ENCODE assay signal across 9 cellular contexts in genomic region chr7:133742709-133743538, GRCh38.
DNase-seq lines count a peak whose midpoint lies in the region; ATAC-seq and TF ChIP-seq lines count a peak whose summit lies in the region.
"Had no signal": no experiment of that assay in that cellular context is flagged by ENCODE, and none has a peak within 500 bp of the region (broad histone marks: within the 10 kb centered on the region; RNA-seq: fewer than 3 reads in every experiment).

No MANE protein-coding gene starts in this region.

- no peak overlapping the region for H2AFZ ChIP-seq in smooth muscle cell (ENCODE audit: low read depth)

- H3K27ac Mint-ChIP-seq in endodermal cell, result no peak overlapping the region

- H3K4me3 ChIP-seq in endodermal cell (ENCODE audit: low read length) (no peak overlapping the region), smooth muscle cell (no peak overlapping the region), psoas muscle (no peak overlapping the region)

- TF ChIP-seq CTCF in endodermal cell (conservative IDR thresholded peaks at IDR 0.05), result peak; percentile 81
- peak; percentile 43 for TF ChIP-seq CTCF in smooth muscle cell (IDR thresholded peaks at IDR 0.05; ENCODE audit: borderline replicate concordance, insufficient read depth, poor library complexity, severe bottlenecking)
- no peak for TF ChIP-seq CTCF in psoas muscle (IDR thresholded peaks at IDR 0.05)

- H3K9ac ChIP-seq in endodermal cell (ENCODE audit: extremely low read depth, low read length, poor library complexity, severe bottlenecking), result no peak overlapping the region
- H3K9ac ChIP-seq in smooth muscle cell (ENCODE audit: low read depth), result no peak overlapping the region

- H3K4me1 ChIP-seq in endodermal cell (ENCODE audit: control insufficient read depth, insufficient read depth, low read length) (peaks cover 10% of the 10 kb centered on the region), smooth muscle cell (ENCODE audit: low read depth) (no peaks in the 10 kb centered on the region), psoas muscle (no peaks in the 10 kb centered on the region)

- no peaks in the 10 kb centered on the region for H3F3A ChIP-seq in smooth muscle cell (ENCODE audit: low read depth)

- H3K27me3 ChIP-seq in endodermal cell (ENCODE audit: control insufficient read depth, insufficient read depth, low read length, poor library complexity, severe bottlenecking) (no peaks in the 10 kb centered on the region), smooth muscle cell (ENCODE audit: low read depth) (no peaks in the 10 kb centered on the region), psoas muscle (ENCODE audit: insufficient read depth in 3 of 3, low read length in 2 of 3) (no peaks in the 10 kb centered on the region)

- no peak overlapping the region for H3K27ac ChIP-seq in endodermal cell (ENCODE audit: low read depth, low read length)
- no peak overlapping the region for H3K27ac ChIP-seq in smooth muscle cell (ENCODE audit: low read depth)
- H3K27ac ChIP-seq in psoas muscle, result no peak overlapping the region

- peaks cover 27% of the 10 kb centered on the region for H3K4me1 Mint-ChIP-seq in endodermal cell

- no peaks in the 10 kb centered on the region for H3K9me3 Mint-ChIP-seq in endodermal cell

- ATAC-seq in GM19351 (IDR thresholded peaks at IDR 0.05; ENCODE audit: unreplicated experiment), result no peak
- no peak for ATAC-seq in psoas muscle

- H3K79me2 ChIP-seq in smooth muscle cell (ENCODE audit: low read depth), result no peaks in the 10 kb centered on the region

- 74 to 94% methylated on average over 2 to 5 of the region's 6 CpGs for WGBS in endodermal cell (ENCODE audit: insufficient coverage in 1 of 2, insufficient read length in 1 of 2), 2 experiments
- WGBS in smooth muscle cell (ENCODE audit: low lambda C conversion rate), result 75% methylated on average over 6 of the region's 6 CpGs
- WGBS in psoas muscle, 3 donors, result 75 to 81% (median 80%) methylated on average over 6 of the region's 6 CpGs

- H3K36me3 ChIP-seq in endodermal cell (ENCODE audit: control insufficient read depth, insufficient read depth, low read length), result no peaks in the 10 kb centered on the region
- no peaks in the 10 kb centered on the region for H3K36me3 ChIP-seq in smooth muscle cell (ENCODE audit: low read depth)
- no peaks in the 10 kb centered on the region for H3K36me3 ChIP-seq in psoas muscle (ENCODE audit: insufficient read depth in 1 of 2, low read depth in 1 of 2)

- H3K4me3 Mint-ChIP-seq in endodermal cell, result no peak overlapping the region

- no peak overlapping the region for H3K4me2 ChIP-seq in smooth muscle cell

- H3K36me3 Mint-ChIP-seq in endodermal cell (ENCODE audit: low read depth), result no peaks in the 10 kb centered on the region

- H3K9me3 ChIP-seq in endodermal cell (ENCODE audit: control insufficient read depth, low read length) (no peaks in the 10 kb centered on the region), smooth muscle cell (replicated peaks; ENCODE audit: low read depth) (no peaks in the 10 kb centered on the region), psoas muscle (no peaks in the 10 kb centered on the region)

- H3K27me3 Mint-ChIP-seq in endodermal cell (ENCODE audit: insufficient read depth), result no peaks in the 10 kb centered on the region

- peaks cover 7% of the 10 kb centered on the region for H4K20me1 ChIP-seq in smooth muscle cell (ENCODE audit: low read depth)

- DNase-seq in DMS53 (lab: John Stamatoyannopoulos, UW), result peak; percentile 37
- DNase-seq in DMS53 treated with DMSO at 0.1 percent for 48 hours (lab: John Stamatoyannopoulos, UW; ENCODE audit: unreplicated experiment), result no peak
- DNase-seq in NCI-H69 (lab: John Stamatoyannopoulos, UW), result peak; percentile 75
- peak; percentile 60 for DNase-seq in endodermal cell
- DNase-seq in smooth muscle cell (lab: John Stamatoyannopoulos, UW; ENCODE audit: unreplicated experiment), result no peak
- DNase-seq in psoas muscle, result no peak
- no peak for DNase-seq in putamen (ENCODE audit: low spot score)
- DNase-seq: NCI-H510A had no signal

- intact Hi-C loops in psoas muscle (cut with DNase I), result no loop called here

Comparison
In these comparisons a context has a peak if more than half of its experiments do, and no peak if none do; other contexts are left out.
1. DNase-seq: peak in DMS53 (single experiment), NCI-H69 (single experiment) and endodermal cell (single experiment); none in DMS53 treated with DMSO at 0.1 percent for 48 hours (single experiment), smooth muscle cell (single experiment), psoas muscle (0 of 2) and putamen (single experiment).